9 cellular contexts compared by ENCODE assay signal in genomic region chr2:177164131-177164530, GRCh38. TPM values are rescaled to one million over a fixed set of nuclear protein-coding genes. Genes with fewer than 3 reads are reported as not detected.
DNase-seq lines count a peak whose midpoint lies in the region; ATAC-seq and TF ChIP-seq lines count a peak whose summit lies in the region.
"Had no signal": no experiment of that assay in that cellular context is flagged by ENCODE, and none has a peak within 500 bp of the region (broad histone marks: within the 10 kb centered on the region; RNA-seq: fewer than 3 reads in every experiment).

No MANE protein-coding gene starts in this region.

- no peak for TF ChIP-seq POLR2A in suprapubic skin (IDR thresholded peaks at IDR 0.05)

- no peak overlapping the region for H3K4me3 Mint-ChIP-seq in GM23338
- H3K4me3 Mint-ChIP-seq: stimulated activated naive B cell treated with anti-CD40 and anti-IgM and Interleukin-4, amounts not matched to agents 10 μg/mL and 1 μg/mL and 100 μg/mL, for 72 hours had no signal

- 17% methylated on average over 3 of the region's 3 CpGs for WGBS in suprapubic skin

- H3K36me3 ChIP-seq in GM23338 (ENCODE audit: insufficient read depth) (no peaks in the 10 kb centered on the region), SJSA1 (no peaks in the 10 kb centered on the region), suprapubic skin (no peaks in the 10 kb centered on the region)

- peaks cover 18% of the 10 kb centered on the region for H3K4me1 Mint-ChIP-seq in GM23338

- no peak for TF ChIP-seq EP300 in suprapubic skin (IDR thresholded peaks at IDR 0.05)

- H3K9me3 Mint-ChIP-seq in GM23338 = no peaks in the 10 kb centered on the region
- H3K9me3 Mint-ChIP-seq: brain; stimulated activated naive B cell treated with anti-CD40 and anti-IgM and Interleukin-4, amounts not matched to agents 10 μg/mL and 1 μg/mL and 100 μg/mL, for 72 hours had no signal

- no peaks in the 10 kb centered on the region for H3K9me2 ChIP-seq in GM23338 (ENCODE audit: insufficient read depth)

- no peak for ATAC-seq in GM23338
- ATAC-seq in GM18858 (IDR thresholded peaks at IDR 0.05; ENCODE audit: unreplicated experiment) = no peak
- no peak for ATAC-seq in HG02885 (IDR thresholded peaks at IDR 0.05; ENCODE audit: poor library complexity, unreplicated experiment)

- no peaks in the 10 kb centered on the region for H3K36me3 Mint-ChIP-seq in GM23338 (ENCODE audit: low read depth)
- H3K36me3 Mint-ChIP-seq: brain; stimulated activated naive B cell treated with anti-CD40 and anti-IgM and Interleukin-4, amounts not matched to agents 10 μg/mL and 1 μg/mL and 100 μg/mL, for 72 hours had no signal

- H3K4me1 ChIP-seq in GM23338 (ENCODE audit: insufficient read depth) (peaks cover 27% of the 10 kb centered on the region), SJSA1 (replicated peaks) (peaks cover 54% of the 10 kb centered on the region), suprapubic skin (peaks cover 40% of the 10 kb centered on the region)

- H4K20me1 ChIP-seq in GM23338 (replicated peaks; ENCODE audit: insufficient read depth) = no peaks in the 10 kb centered on the region

- H3K27ac Mint-ChIP-seq in GM23338 = no peak overlapping the region
- H3K27ac Mint-ChIP-seq: stimulated activated naive B cell treated with anti-CD40 and anti-IgM and Interleukin-4, amounts not matched to agents 10 μg/mL and 1 μg/mL and 100 μg/mL, for 72 hours had no signal

- H3K27me3 ChIP-seq in GM23338 (ENCODE audit: insufficient read depth) (no peaks in the 10 kb centered on the region; the same call in 1 of the 2 replicates), SJSA1 (replicated peaks) (no peaks in the 10 kb centered on the region), suprapubic skin (no peaks in the 10 kb centered on the region)

- TF ChIP-seq CTCF in GM23338 (conservative IDR thresholded peaks at IDR 0.05; ENCODE audit: low read depth in 2 of 2) (no peak), foreskin fibroblast (IDR thresholded peaks at IDR 0.05; ENCODE audit: low read depth, low read length) (no peak), suprapubic skin (IDR thresholded peaks at IDR 0.05) (no peak)

- H3K4me3 ChIP-seq in GM23338 (no peak overlapping the region), SJSA1 (peak overlapping the region; percentile 18; the same call in 1 of the 2 replicates), foreskin fibroblast (ENCODE audit: low read depth in 1 of 2, low read length in 2 of 2) (peak overlapping the region; percentile 31 to 54), suprapubic skin (peak overlapping the region; percentile 51)

- H3F3A ChIP-seq in GM23338 (replicated peaks; ENCODE audit: low read depth) = no peaks in the 10 kb centered on the region

- H3K4me2 ChIP-seq in GM23338 = peak overlapping the region; percentile 49; the same call in 1 of the 2 replicates

- peaks cover 2% of the 10 kb centered on the region for H3K27me3 Mint-ChIP-seq in GM23338 (ENCODE audit: insufficient read depth, low read depth, poor library complexity)
- H3K27me3 Mint-ChIP-seq: stimulated activated naive B cell treated with anti-CD40 and anti-IgM and Interleukin-4, amounts not matched to agents 10 μg/mL and 1 μg/mL and 100 μg/mL, for 72 hours had no signal

- DNase-seq in GM23338 (ENCODE audit: low spot score) (no peak), SJSA1 (ENCODE audit: low read depth in 1 of 2, low spot score in 2 of 2) (no peak), foreskin fibroblast (peak in 1 of 2 donors; percentile 30), suprapubic skin (ENCODE audit: low spot score in 2 of 2) (no peak)
- no peak for DNase-seq in stimulated activated CD4-positive, alpha-beta T cell treated with anti-CD3 and anti-CD28 coated beads, Interleukin-15, amount 100 ng/mL, for 24 hours

- H3K79me2 ChIP-seq in GM23338 (replicated peaks; ENCODE audit: insufficient read depth) = no peaks in the 10 kb centered on the region

- peak overlapping the region; percentile 64; the same call in 1 of the 2 replicates for H2AFZ ChIP-seq in GM23338

- H3K27ac ChIP-seq in GM23338 (ENCODE audit: low read depth) = no peak overlapping the region
- 0 out of 2 replicates have a peak overlapping the region, but pooled peaks have one; percentile 15 for H3K27ac ChIP-seq in SJSA1
- no peak overlapping the region for H3K27ac ChIP-seq in suprapubic skin

- no peaks in the 10 kb centered on the region for H3K9me3 ChIP-seq in SJSA1 (replicated peaks)
- no peaks in the 10 kb centered on the region for H3K9me3 ChIP-seq in suprapubic skin

TF ChIP-seq in GM23338, 12 proteins besides CTCF, POLR2A, EP300 and RAD21 (continues in another document):
- no peak for TF ChIP-seq EZH2phosphoT487 (IDR thresholded peaks at IDR 0.05; ENCODE audit: unreplicated experiment)
- TF ChIP-seq EZH2 (IDR thresholded peaks at IDR 0.05; ENCODE audit: low read depth, unreplicated experiment) = no peak
- TF ChIP-seq ETS1 (IDR thresholded peaks at IDR 0.05) = no peak
- TF ChIP-seq ZNF331 (CRISPR knock-in tag; IDR thresholded peaks at IDR 0.05; ENCODE audit: low read depth) = no peak
- TF ChIP-seq ZNF114 (CRISPR knock-in tag; IDR thresholded peaks at IDR 0.05) = no peak
- no peak for TF ChIP-seq STAT1 (IDR thresholded peaks at IDR 0.05; ENCODE audit: unreplicated experiment)
- no peak for TF ChIP-seq REST (IDR thresholded peaks at IDR 0.05; ENCODE audit: unreplicated experiment)
- no peak for TF ChIP-seq POLR2AphosphoS5 (IDR thresholded peaks at IDR 0.05; ENCODE audit: low read depth)
- no peak for TF ChIP-seq CREB1 (CRISPR knock-in tag; IDR thresholded peaks at IDR 0.05; ENCODE audit: low read depth)

RNA-seq across cellular contexts. Expression of gene HNRNPA3, which starts 48.5 kb away (rescaled TPM):
- total RNA-seq in GM23338 (2014; rRNA removed; shearing (Covaris generic)) = 151 and 158 TPM in 2 replicates
- polyA plus RNA-seq in GM23338 (2016; fragmentation: Nextera tagmentation; extraction: Ambion mirVana) = 290 and 376 TPM in 2 replicates
- 48.1 and 73.1 TPM in 2 replicates for total RNA-seq in SJSA1 (2014; rRNA removed; shearing (Covaris generic))
- total RNA-seq in suprapubic skin = 10 to 100 TPM; 37.8 to 99.9 (median 43.8) TPM
